ENCODE assay signal across 1 cellular context in genomic region chr7:5665106-5666025, GRCh38.
TF ChIP-seq lines count a peak whose summit lies in the region.

No MANE protein-coding gene starts in this region.

TF ChIP-seq in K562, 482 proteins besides CTCF, POLR2A, EP300 and RAD21 (continued from another document):
- TF ChIP-seq MNT (conservative IDR thresholded peaks at IDR 0.05) (0 out of 4 replicates have a peak, but pooled peaks of 1 of the 2 experiments have one; percentile 33), ZBTB33 (CRISPR knock-in tag; IDR thresholded peaks at IDR 0.05) (no peak), ILK (tag; IDR thresholded peaks at IDR 0.05; ENCODE audit: borderline replicate concordance, low read depth) (no peak), COPS2 (conservative IDR thresholded peaks at IDR 0.05) (no peak), ZNF551 (CRISPR knock-in tag; IDR thresholded peaks at IDR 0.05) (no peak), PRDM10 (IDR thresholded peaks at IDR 0.05; ENCODE audit: partially characterized antibody) (peak; percentile 7), PHF20 (IDR thresholded peaks at IDR 0.05; ENCODE audit: partially characterized antibody) (no peak), HOXB6 (CRISPR knock-in tag; IDR thresholded peaks at IDR 0.05; ENCODE audit: borderline replicate concordance) (no peak), VEZF1 (CRISPR knock-in tag; IDR thresholded peaks at IDR 0.05) (no peak), TSC22D4 (tag; IDR thresholded peaks at IDR 0.05) (no peak), ZNF668 (CRISPR knock-in tag; IDR thresholded peaks at IDR 0.05) (no peak), ZNF316 (IDR thresholded peaks at IDR 0.05) (no peak), BRF2 (IDR thresholded peaks at IDR 0.05; ENCODE audit: borderline replicate concordance, insufficient read depth, insufficient read length) (no peak), CBX2 (IDR thresholded peaks at IDR 0.05; ENCODE audit: insufficient read depth, low read length, poor library complexity, severe bottlenecking) (no peak), NELFE (IDR thresholded peaks at IDR 0.05; ENCODE audit: insufficient read depth, insufficient read length) (no peak)
